Comparison of ENCODE assay signal across 12 cellular contexts in genomic region chr11:17244046-17244445, GRCh38. TPM values are rescaled to one million over a fixed set of nuclear protein-coding genes. Genes with fewer than 3 reads are reported as not detected.
DNase-seq lines count a peak whose midpoint lies in the region; ATAC-seq and TF ChIP-seq lines count a peak whose summit lies in the region.
"Had no signal": no experiment of that assay in that cellular context is flagged by ENCODE, and none has a peak within 500 bp of the region (broad histone marks: within the 10 kb centered on the region; RNA-seq: fewer than 3 reads in every experiment).

No MANE protein-coding gene starts in this region.

- no peak overlapping the region for H3K27ac ChIP-seq in BLaER1
- H3K27ac ChIP-seq in KOPT-K1 (ENCODE audit: low read depth, low read length, poor library complexity, severe bottlenecking), result peak overlapping the region; percentile 23
- H3K27ac ChIP-seq in colonic mucosa, result no peak overlapping the region
- H3K27ac ChIP-seq: cardiac muscle cell, upper lobe of left lung had no signal

- no peak overlapping the region for H3K4me3 ChIP-seq in BLaER1
- no peak overlapping the region for H3K4me3 ChIP-seq in foreskin fibroblast (ENCODE audit: low read depth in 1 of 2, low read length in 2 of 2)
- no peak overlapping the region for H3K4me3 ChIP-seq in colonic mucosa
- H3K4me3 ChIP-seq: cardiac muscle cell, upper lobe of left lung had no signal

- intact Hi-C loops in colonic mucosa (cut with DNase I), result no loop called here

- TF ChIP-seq CTCF in foreskin fibroblast (IDR thresholded peaks at IDR 0.05; ENCODE audit: low read depth, low read length) (no peak), colonic mucosa (IDR thresholded peaks at IDR 0.05) (no peak)

- peak; percentile 83 for ATAC-seq in GM19043 (IDR thresholded peaks at IDR 0.05; ENCODE audit: low read depth, unreplicated experiment)
- ATAC-seq in HG02885 (IDR thresholded peaks at IDR 0.05; ENCODE audit: poor library complexity, unreplicated experiment), result peak; percentile 83
- ATAC-seq: HCT116 had no signal

- H3K27me3 ChIP-seq in BLaER1 (no peaks in the 10 kb centered on the region), colonic mucosa (no peaks in the 10 kb centered on the region)
- H3K27me3 ChIP-seq: cardiac muscle cell, upper lobe of left lung had no signal

- H3K9ac ChIP-seq in BLaER1, result no peak overlapping the region
- H3K9ac ChIP-seq in colonic mucosa (ENCODE audit: low read depth in 2 of 2, low read length in 2 of 2), result no peak overlapping the region

- peak overlapping the region; percentile 31 for H3K4me2 ChIP-seq in BLaER1

- H3K9me3 ChIP-seq in BLaER1 (no peaks in the 10 kb centered on the region), KOPT-K1 (ENCODE audit: insufficient read depth, low read length, poor library complexity, severe bottlenecking) (no peaks in the 10 kb centered on the region), colonic mucosa (no peaks in the 10 kb centered on the region)
- H3K9me3 ChIP-seq: upper lobe of left lung had no signal

- DNase-seq in foreskin fibroblast, result no peak
- no peak for DNase-seq in colonic mucosa
- DNase-seq in activated CD4-positive, alpha-beta T cell treated with anti-CD3 and anti-CD28 coated beads for 4 hours, result no peak
- DNase-seq in inferior parietal cortex (ENCODE audit: extremely low spot score), result no peak
- DNase-seq: stimulated activated CD4-positive, alpha-beta T cell treated with anti-CD3 and anti-CD28 coated beads, Interleukin-4, amount 100 ng/mL, for 1 hour; upper lobe of left lung had no signal

- H3K36me3 ChIP-seq in BLaER1 (no peaks in the 10 kb centered on the region), KOPT-K1 (ENCODE audit: insufficient read depth, low read length) (no peaks in the 10 kb centered on the region), colonic mucosa (no peaks in the 10 kb centered on the region)
- H3K36me3 ChIP-seq: cardiac muscle cell, upper lobe of left lung had no signal

- H3K4me1 ChIP-seq in BLaER1, result peaks cover 24% of the 10 kb centered on the region
- no peaks in the 10 kb centered on the region for H3K4me1 ChIP-seq in colonic mucosa
- H3K4me1 ChIP-seq: upper lobe of left lung had no signal

- H4K20me1 ChIP-seq in BLaER1, result no peaks in the 10 kb centered on the region

RNA-seq across cellular contexts. Expression of gene NUCB2, which starts 32.5 kb away (rescaled TPM):
- total RNA-seq in colonic mucosa, result 100 to 1,000 TPM in 1 of 2 donors, 10 to 100 TPM in 1; 60.9 to 111 TPM

RNA-seq across cellular contexts. Expression of gene PIK3C2A, which starts 36.3 kb away (rescaled TPM):
- 10 to 100 TPM; 41.3 to 68.9 TPM for total RNA-seq in colonic mucosa
